ENCODE assay signal across 8 cellular contexts in genomic region chr1:227728059-227728891, GRCh38. TPM values are rescaled to one million over a fixed set of nuclear protein-coding genes. Genes with fewer than 3 reads are reported as not detected.
DNase-seq lines count a peak whose midpoint lies in the region; ATAC-seq and TF ChIP-seq lines count a peak whose summit lies in the region.

No MANE protein-coding gene starts in this region.

- H3K9me3 Mint-ChIP-seq in HFFc6, result peaks cover under 1% of the 10 kb centered on the region
- peaks cover 1% of the 10 kb centered on the region for H3K9me3 Mint-ChIP-seq in activated CD4-positive, alpha-beta T cell treated with anti-CD3 and anti-CD28 coated beads for 36 hours (ENCODE audit: low read depth)

- H3K4me1 Mint-ChIP-seq in HFFc6 (ENCODE audit: low read depth), result peaks cover 23% of the 10 kb centered on the region
- peaks cover 16% of the 10 kb centered on the region for H3K4me1 Mint-ChIP-seq in activated CD4-positive, alpha-beta T cell treated with anti-CD3 and anti-CD28 coated beads for 36 hours

- no peak for TF ChIP-seq CTCF in HFFc6 (IDR thresholded peaks at IDR 0.05)
- TF ChIP-seq CTCF in coronary artery (IDR thresholded peaks at IDR 0.05), result no peak
- TF ChIP-seq CTCF in right lobe of liver (IDR thresholded peaks at IDR 0.05), result peak in 2 of 4 donors; percentile 3 to 8

- H3K36me3 Mint-ChIP-seq in HFFc6 (ENCODE audit: low read depth), result peaks cover 11% of the 10 kb centered on the region
- peaks cover under 1% of the 10 kb centered on the region for H3K36me3 Mint-ChIP-seq in activated CD4-positive, alpha-beta T cell treated with anti-CD3 and anti-CD28 coated beads for 36 hours (ENCODE audit: low read depth)

- H3K27me3 Mint-ChIP-seq in HFFc6 (ENCODE audit: insufficient read depth), result peaks cover 13% of the 10 kb centered on the region
- peaks cover 3% of the 10 kb centered on the region for H3K27me3 Mint-ChIP-seq in activated CD4-positive, alpha-beta T cell treated with anti-CD3 and anti-CD28 coated beads for 36 hours

- CTCF ChIA-PET in activated CD4-positive, alpha-beta T cell treated with anti-CD3 and anti-CD28 coated beads for 36 hours (lab: Charles Lee), result no interaction called here

- WGBS in right lobe of liver (ENCODE audit: insufficient coverage, low coverage, low lambda C conversion rate, missing lambda C conversion rate), result 2% methylated on average over 10 of the region's 51 CpGs

- H3K27ac Mint-ChIP-seq in HFFc6, result no peak overlapping the region
- H3K27ac Mint-ChIP-seq in activated CD4-positive, alpha-beta T cell treated with anti-CD3 and anti-CD28 coated beads for 36 hours, result peak overlapping the region; percentile 81

- no peak for TF ChIP-seq POLR2A in right lobe of liver (IDR thresholded peaks at IDR 0.05)

- intact Hi-C loops in activated CD4-positive, alpha-beta T cell treated with anti-CD3 and anti-CD28 coated beads for 36 hours (cut with DNase I, micrococcal nuclease), result loop anchor here in 1 of 2 experiments (1.0 to 2.0 kb wide), 5 partner anchors 60 to 438 kb away; partner anchors contain the start of gene ZNF678
- intact Hi-C loops in right lobe of liver (cut with DNase I), result no loop called here

- peak overlapping the region in 1 of 2 donors; percentile 80 for H3K27ac ChIP-seq in coronary artery
- H3K27ac ChIP-seq in right lobe of liver, result peak overlapping the region in 2 of 3 donors; percentile 33 to 58

- H3K4me3 Mint-ChIP-seq in HFFc6, result peak overlapping the region; percentile 78
- peak overlapping the region; percentile 76 for H3K4me3 Mint-ChIP-seq in activated CD4-positive, alpha-beta T cell treated with anti-CD3 and anti-CD28 coated beads for 36 hours

- no peaks in the 10 kb centered on the region for H3K9me3 ChIP-seq in right lobe of liver

- no peaks in the 10 kb centered on the region for H3K27me3 ChIP-seq in right lobe of liver

- H3K36me3 ChIP-seq in right lobe of liver, result peaks cover 0 to 13% (median 3%) of the 10 kb centered on the region in 4 donors

- peak; percentile 62 for ATAC-seq in activated CD4-positive, alpha-beta T cell treated with anti-CD3 and anti-CD28 coated beads for 36 hours
- ATAC-seq in right lobe of liver (peak; percentile 71 to 81 (median 78)), HG03097 (IDR thresholded peaks at IDR 0.05; ENCODE audit: low FRiP score, unreplicated experiment) (no peak)

- H3K4me1 ChIP-seq in right lobe of liver, result peaks cover 0 to 31% (median 16%) of the 10 kb centered on the region in 4 donors

- peak; percentile 77 for DNase-seq in DMS79 (lab: John Stamatoyannopoulos, UW)
- DNase-seq in HFFc6, result peak; percentile 18
- peak; percentile 61 for DNase-seq in NCI-H2227 treated with DMSO at 0.1 percent for 48 hours (lab: John Stamatoyannopoulos, UW)
- DNase-seq in activated CD4-positive, alpha-beta T cell treated with anti-CD3 and anti-CD28 coated beads for 36 hours, result peak; percentile 89
- DNase-seq in coronary artery (ENCODE audit: low spot score), result no peak
- peak; percentile 93 to 96 (median 93) for DNase-seq in right lobe of liver
- DNase-seq in stimulated activated CD4-positive, alpha-beta T cell treated with anti-CD3 and anti-CD28 coated beads, TNF-alpha, amount 100 ng/mL, for 24 hours (ENCODE audit: low read depth in 3 of 3), result peak; percentile 45 to 76 (median 57)

- H3K4me3 ChIP-seq in coronary artery, result peak overlapping the region; percentile 86
- H3K4me3 ChIP-seq in right lobe of liver, result peak overlapping the region; percentile 56 to 76 (median 58)

- POLR2A ChIA-PET in activated CD4-positive, alpha-beta T cell treated with anti-CD3 and anti-CD28 coated beads for 36 hours (lab: Charles Lee), result no interaction called here

RNA-seq across cellular contexts. Expression of gene JMJD4, which starts 6.8 kb away (rescaled TPM):
- 10 to 100 TPM; 20.2 to 23.1 (median 21.5) TPM for total RNA-seq in HFFc6 (2021; fragmentation: NEBNext Ultra II Directional; extraction: Animal tissue kit (Norgen Biotek cat#: 25700))
- total RNA-seq in activated CD4-positive, alpha-beta T cell treated with anti-CD3 and anti-CD28 coated beads for 36 hours, result 10 to 100 TPM; 14.4 to 18.1 TPM
- 10 to 100 TPM in 2 of 6 experiments, 1 to 10 TPM in 4; 7.2 to 17.7 (median 9.5) TPM for total RNA-seq in right lobe of liver

RNA-seq across cellular contexts. Expression of gene SNAP47, which starts 7.0 kb away (rescaled TPM):
- 10 to 100 TPM; 27.0 to 31.2 (median 30.4) TPM for total RNA-seq in HFFc6 (2021; fragmentation: NEBNext Ultra II Directional; extraction: Animal tissue kit (Norgen Biotek cat#: 25700))
- 10 to 100 TPM; 30.3 to 31.2 TPM for total RNA-seq in activated CD4-positive, alpha-beta T cell treated with anti-CD3 and anti-CD28 coated beads for 36 hours
- 10 to 100 TPM; 15.2 to 32.5 (median 24.8) TPM for total RNA-seq in right lobe of liver
